ENCODE assay signal across 8 cellular contexts in the genomic region with DNA sequence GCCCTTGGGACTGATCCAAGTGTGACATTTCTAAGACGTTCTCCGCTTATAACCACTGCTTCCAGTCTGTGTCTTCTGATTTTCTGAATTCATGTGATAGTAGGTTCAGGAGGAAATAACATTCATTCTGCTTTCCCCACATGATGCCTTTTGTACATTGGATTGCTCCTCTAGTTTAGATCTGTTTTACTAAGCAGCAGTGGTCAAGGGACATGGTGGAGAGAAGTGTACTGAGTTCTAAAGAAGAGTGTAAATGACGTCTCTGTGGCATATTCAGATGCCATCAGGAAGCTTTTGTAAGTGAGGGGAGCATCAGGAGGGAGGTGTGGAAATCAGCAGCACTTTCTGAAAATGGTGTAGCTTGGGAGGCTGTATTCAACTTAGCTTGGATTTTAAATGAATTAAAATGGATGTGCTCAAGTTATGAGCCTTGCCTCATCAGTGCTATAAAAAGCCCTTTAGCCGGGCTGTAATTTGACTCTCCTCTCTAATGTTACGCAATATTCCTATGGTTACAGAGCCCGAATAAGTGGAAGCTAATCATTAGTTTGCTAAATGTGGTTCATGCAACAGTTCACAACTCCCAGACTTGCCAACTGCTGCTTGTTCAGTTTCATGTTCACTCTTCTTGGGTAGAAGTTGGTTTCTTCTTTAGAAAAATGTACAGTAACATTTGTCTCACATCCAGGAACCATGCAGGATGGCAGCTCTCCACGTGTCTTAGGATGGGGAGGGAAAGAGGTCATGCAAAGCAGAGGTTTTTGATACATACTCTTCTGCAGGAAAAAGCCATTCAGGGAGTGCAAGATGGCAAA.
DNase-seq lines count a peak whose midpoint lies in the region; ATAC-seq, FAIRE-seq and TF ChIP-seq lines count a peak whose summit lies in the region.

No MANE protein-coding gene starts in this region.

- TF ChIP-seq POLR2A in A549 (IDR thresholded peaks at IDR 0.05; ENCODE audit: low read length) = no peak

- H3K27ac ChIP-seq in A549 (peak overlapping the region in 1 of 2 experiments; percentile 44; a peak in 3 of 6 replicates), HEK293 (ENCODE audit: extremely low read depth, low read depth, low read length) (no peak overlapping the region), coronary artery (peak overlapping the region; percentile 1 to 61), colonic mucosa (no peak overlapping the region)

- H3K27me3 Mint-ChIP-seq in nephron (ENCODE audit: low read depth) = no peaks in the 10 kb centered on the region

- ATAC-seq in A549 = peak; percentile 24 to 35; a peak in 2 of 6 replicates
- ATAC-seq in HG02970 (IDR thresholded peaks at IDR 0.05; ENCODE audit: low FRiP score, unreplicated experiment) = no peak

- H3K4me1 Mint-ChIP-seq in nephron = peaks cover 51% of the 10 kb centered on the region

- TF ChIP-seq EP300 in A549 (IDR thresholded peaks at IDR 0.05) = no peak

- POLR2A ChIA-PET in A549 (lab: Yijun Ruan, JAX) (no interaction called here), HEK293 (lab: Yijun Ruan, JAX) (no interaction called here)

- FAIRE-seq in A549 (lab: Jason Lieb, UNC) = peak; percentile 63
- FAIRE-seq in frontal cortex (lab: Jason Lieb, UNC) = no peak

- intact Hi-C loops in colonic mucosa (cut with DNase I) = no loop called here

- H3K9me3 Mint-ChIP-seq in nephron = no peaks in the 10 kb centered on the region

- H3K9ac ChIP-seq in colonic mucosa (ENCODE audit: low read depth in 2 of 2, low read length in 2 of 2) = no peak overlapping the region

- TF ChIP-seq CTCF in A549 (IDR thresholded peaks at IDR 0.05) = no peak
- no peak for TF ChIP-seq CTCF in HEK293 (tag by site-specific recombination; IDR thresholded peaks at IDR 0.05)
- no peak for TF ChIP-seq CTCF in coronary artery (IDR thresholded peaks at IDR 0.05)
- no peak for TF ChIP-seq CTCF in nephron (IDR thresholded peaks at IDR 0.05; ENCODE audit: unreplicated experiment in 3 of 3)
- TF ChIP-seq CTCF in colonic mucosa (IDR thresholded peaks at IDR 0.05) = no peak

- H3K4me3 Mint-ChIP-seq in nephron = peak overlapping the region in 1 of 3 experiments; percentile 35

- peak overlapping the region; percentile 52 for H3K4me2 ChIP-seq in A549

- TF ChIP-seq RAD21 in A549 (conservative IDR thresholded peaks at IDR 0.05 in 1 of 2, IDR thresholded peaks at IDR 0.05 in 1 of 2) = no peak

- CTCF ChIA-PET in A549 (lab: Yijun Ruan, JAX) (interaction anchor here (0.6 to 1.4 kb wide), 3 partner anchors 22 to 32 kb away, joined by 3 to 5 read pairs (median 4); no protein-coding TSS in a partner anchor), HEK293 (lab: Yijun Ruan, JAX) (interaction anchor here (0.5 to 1.1 kb wide), 2 partner anchors 13 to 1082 kb away, joined by 3 to 4 read pairs; no protein-coding TSS in a partner anchor)

- DNase-seq in A549 (ENCODE audit: low read depth in 1 of 2, low spot score in 1 of 2) (no peak), NCI-H526 (lab: John Stamatoyannopoulos, UW) (peak; percentile 75 to 78), coronary artery (ENCODE audit: low spot score) (no peak), frontal cortex (ENCODE audit: low spot score in 2 of 2) (no peak), colonic mucosa (no peak)

- H3K4me3 ChIP-seq in A549 (no peak overlapping the region), HEK293 (ENCODE audit: low read depth, low read length) (no peak overlapping the region), coronary artery (peak overlapping the region; percentile 0), colonic mucosa (no peak overlapping the region)

- WGBS in A549 (ENCODE audit: missing lambda C conversion rate) = 63% methylated on average over 7 of the region's 7 CpGs

- H3K4me1 ChIP-seq in A549 (peaks cover 24% of the 10 kb centered on the region), HEK293 (ENCODE audit: control insufficient read depth, insufficient read depth, low read length) (peaks cover 28% of the 10 kb centered on the region), colonic mucosa (no peaks in the 10 kb centered on the region)

- H3K36me3 Mint-ChIP-seq in nephron (ENCODE audit: low read depth) = peaks cover 3% of the 10 kb centered on the region

- H3K27ac Mint-ChIP-seq in nephron = peak overlapping the region; percentile 63 to 86 (median 83)

- H3K9me3 ChIP-seq in A549 = no peaks in the 10 kb centered on the region
- H3K9me3 ChIP-seq in HEK293 (ENCODE audit: control insufficient read depth, insufficient read depth, low read depth, low read length) = no peaks in the 10 kb centered on the region
- H3K9me3 ChIP-seq in colonic mucosa = no peaks in the 10 kb centered on the region

- H3K36me3 ChIP-seq in HEK293 (ENCODE audit: control insufficient read depth in 2 of 2, insufficient read depth in 1 of 2, low read length in 2 of 2) (no peaks in the 10 kb centered on the region; a peak in 1 of 3 replicates), colonic mucosa (no peaks in the 10 kb centered on the region)

- H3K27me3 ChIP-seq in colonic mucosa = no peaks in the 10 kb centered on the region

TF ChIP-seq in A549, 52 proteins besides CTCF, POLR2A, EP300 and RAD21:
- TF ChIP-seq KDM1A (IDR thresholded peaks at IDR 0.05; ENCODE audit: low read depth) (no peak), CEBPB (IDR thresholded peaks at IDR 0.05) (peak; percentile 88 to 95)
TF ChIP-seq in A549: peak in this region for 1.

TF ChIP-seq in HEK293, 187 proteins besides CTCF, POLR2A, EP300 and RAD21 (continues in another document):
- TF ChIP-seq ZNF629 (tag by site-specific recombination; IDR thresholded peaks at IDR 0.05) (peak; percentile 40; the same call in 1 of the 2 replicates), ZNF747 (tag by site-specific recombination; IDR thresholded peaks at IDR 0.05) (no peak), ZEB2 (tag by site-specific recombination; IDR thresholded peaks at IDR 0.05) (peak; percentile 74; the same call in 1 of the 2 replicates), ZNF792 (tag by site-specific recombination; IDR thresholded peaks at IDR 0.05) (no peak), ZNF596 (tag by site-specific recombination; IDR thresholded peaks at IDR 0.05) (no peak), BCL11A (tag by site-specific recombination; IDR thresholded peaks at IDR 0.05; ENCODE audit: low read depth) (no peak), ZNF664 (tag by site-specific recombination; IDR thresholded peaks at IDR 0.05) (0 out of 2 replicates have a peak, but pooled peaks have one; percentile 63), ZNF639 (tag by site-specific recombination; IDR thresholded peaks at IDR 0.05) (no peak), ZNF585B (tag by site-specific recombination; IDR thresholded peaks at IDR 0.05) (no peak)
- TF ChIP-seq, protein P1, sequence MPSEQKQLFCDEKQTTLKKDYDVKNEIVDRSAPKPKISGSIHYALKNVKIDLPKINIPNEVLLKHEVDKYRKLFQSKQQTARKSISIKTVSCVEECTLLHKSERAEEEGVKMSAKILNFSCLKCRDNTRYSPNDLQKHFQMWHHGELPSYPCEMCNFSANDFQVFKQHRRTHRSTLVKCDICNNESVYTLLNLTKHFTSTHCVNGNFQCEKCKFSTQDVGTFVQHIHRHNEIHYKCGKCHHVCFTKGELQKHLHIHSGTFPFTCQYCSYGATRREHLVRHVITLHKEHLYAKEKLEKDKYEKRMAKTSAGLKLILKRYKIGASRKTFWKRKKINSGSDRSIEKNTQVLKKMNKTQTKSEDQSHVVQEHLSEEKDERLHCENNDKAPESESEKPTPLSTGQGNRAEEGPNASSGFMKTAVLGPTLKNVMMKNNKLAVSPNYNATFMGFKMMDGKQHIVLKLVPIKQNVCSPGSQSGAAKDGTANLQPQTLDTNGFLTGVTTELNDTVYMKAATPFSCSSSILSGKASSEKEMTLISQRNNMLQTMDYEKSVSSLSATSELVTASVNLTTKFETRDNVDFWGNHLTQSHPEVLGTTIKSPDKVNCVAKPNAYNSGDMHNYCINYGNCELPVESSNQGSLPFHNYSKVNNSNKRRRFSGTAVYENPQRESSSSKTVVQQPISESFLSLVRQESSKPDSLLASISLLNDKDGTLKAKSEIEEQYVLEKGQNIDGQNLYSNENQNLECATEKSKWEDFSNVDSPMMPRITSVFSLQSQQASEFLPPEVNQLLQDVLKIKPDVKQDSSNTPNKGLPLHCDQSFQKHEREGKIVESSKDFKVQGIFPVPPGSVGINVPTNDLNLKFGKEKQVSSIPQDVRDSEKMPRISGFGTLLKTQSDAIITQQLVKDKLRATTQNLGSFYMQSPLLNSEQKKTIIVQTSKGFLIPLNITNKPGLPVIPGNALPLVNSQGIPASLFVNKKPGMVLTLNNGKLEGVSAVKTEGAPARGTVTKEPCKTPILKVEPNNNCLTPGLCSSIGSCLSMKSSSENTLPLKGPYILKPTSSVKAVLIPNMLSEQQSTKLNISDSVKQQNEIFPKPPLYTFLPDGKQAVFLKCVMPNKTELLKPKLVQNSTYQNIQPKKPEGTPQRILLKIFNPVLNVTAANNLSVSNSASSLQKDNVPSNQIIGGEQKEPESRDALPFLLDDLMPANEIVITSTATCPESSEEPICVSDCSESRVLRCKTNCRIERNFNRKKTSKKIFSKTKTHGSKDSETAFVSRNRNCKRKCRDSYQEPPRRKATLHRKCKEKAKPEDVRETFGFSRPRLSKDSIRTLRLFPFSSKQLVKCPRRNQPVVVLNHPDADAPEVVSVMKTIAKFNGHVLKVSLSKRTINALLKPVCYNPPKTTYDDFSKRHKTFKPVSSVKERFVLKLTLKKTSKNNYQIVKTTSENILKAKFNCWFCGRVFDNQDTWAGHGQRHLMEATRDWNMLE (tag by site-specific recombination; conservative IDR thresholded peaks at IDR 0.05; ENCODE audit: low read depth) = 0 out of 2 replicates have a peak, but pooled peaks have one; percentile 38

Comparison
In these comparisons a context has a peak if more than half of its experiments do, and no peak if none do; other contexts are left out.
1. DNase-seq: peak in NCI-H526 (2 of 2); none in A549 (0 of 2), coronary artery (single experiment), frontal cortex (0 of 2) and colonic mucosa (single experiment).
2. H3K27ac ChIP-seq: peak in coronary artery (2 of 2); none in HEK293 (single experiment) and colonic mucosa (single experiment).